Comparison of ENCODE assay signal across 1 cellular context in genomic region chr19:2076481-2077082, GRCh38.
A peak's percentile ranks its signal among the peaks of the same experiment; 100 is the strongest.
TF ChIP-seq lines count a peak whose summit lies in the region.

No MANE protein-coding gene starts in this region.

TF ChIP-seq in K562, 482 proteins besides CTCF, POLR2A, EP300 and RAD21:
- TF ChIP-seq POLR2G (IDR thresholded peaks at IDR 0.05; ENCODE audit: low read depth, low read length): peak; percentile 30; the same call in 1 of the 2 replicates
- no peak for TF ChIP-seq THRB (CRISPR knock-in tag; conservative IDR thresholded peaks at IDR 0.05)
TF ChIP-seq in K562: peak in this region for 1.
